8 cellular contexts compared by ENCODE assay signal in the genomic region with DNA sequence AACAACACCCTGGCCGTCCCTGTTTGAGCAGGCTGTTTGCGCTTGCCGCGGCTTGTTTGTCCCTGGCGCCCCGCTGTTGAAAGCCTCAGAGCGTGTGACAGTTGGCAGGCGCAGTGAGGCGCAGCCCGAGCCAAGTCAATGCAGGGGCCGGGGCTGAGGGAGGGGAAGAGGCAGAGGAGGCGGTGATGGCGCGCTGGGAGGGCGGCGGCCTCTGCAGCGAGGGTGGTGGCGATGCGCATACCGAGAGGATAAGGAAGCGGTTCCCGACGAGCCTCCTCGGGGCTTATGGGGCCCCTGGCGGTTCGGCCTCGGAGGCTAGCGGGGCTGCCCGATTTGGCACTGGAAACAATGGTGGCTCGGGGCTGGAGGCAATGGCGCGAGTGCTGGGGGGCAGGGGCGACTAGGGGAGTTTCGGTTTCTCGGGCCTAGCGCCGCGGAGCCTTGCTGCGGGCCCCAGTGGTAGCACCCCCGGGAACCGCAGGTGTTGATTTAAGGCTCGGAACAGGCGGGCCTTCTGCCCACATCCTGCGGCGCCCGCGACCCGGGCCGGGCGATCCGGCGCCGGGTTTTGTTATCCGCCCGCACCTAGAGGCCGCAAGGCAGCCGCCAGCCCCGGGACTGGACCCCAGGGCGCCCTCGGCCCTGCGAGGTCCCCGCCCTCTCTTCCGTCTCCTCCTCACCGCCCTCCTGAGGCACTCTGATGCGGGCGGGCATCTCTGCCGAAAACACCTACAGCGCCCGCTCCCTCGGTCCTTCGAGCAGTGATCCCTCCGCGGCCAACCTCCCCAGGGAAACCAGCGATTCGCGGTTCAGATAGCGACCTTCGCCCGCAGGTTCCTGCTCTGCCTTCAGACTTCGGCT. TPM values are rescaled to one million over a fixed set of nuclear protein-coding genes. Genes with fewer than 3 reads are reported as not detected.
DNase-seq lines count a peak whose midpoint lies in the region; ATAC-seq and TF ChIP-seq lines count a peak whose summit lies in the region.

No MANE protein-coding gene starts in this region.

- H3K9me3 ChIP-seq in SK-N-MC (ENCODE audit: low read depth, low read length): no peaks in the 10 kb centered on the region; the same call in 1 of the 2 replicates
- H3K9me3 ChIP-seq in testis: no peaks in the 10 kb centered on the region

- TF ChIP-seq CTCF in GM06990 (IDR thresholded peaks at IDR 0.05; ENCODE audit: insufficient read depth, low read length, poor library complexity, severe bottlenecking): peak; percentile 2
- TF ChIP-seq CTCF in omental fat pad (IDR thresholded peaks at IDR 0.05): no peak
- TF ChIP-seq CTCF in testis (IDR thresholded peaks at IDR 0.05): peak in 2 of 3 experiments; percentile 11 to 32

- H3K36me3 ChIP-seq in GM06990 (ENCODE audit: control insufficient read depth, insufficient read depth, low read length) (no peaks in the 10 kb centered on the region), SK-N-MC (ENCODE audit: insufficient read depth, low read length) (no peaks in the 10 kb centered on the region), testis (ENCODE audit: low read depth, missing control alignments) (no peaks in the 10 kb centered on the region)

- intact Hi-C loops in testis (cut with DNase I; ENCODE audit: low total_unique reads): no loop called here

- TF ChIP-seq POLR2A in testis (IDR thresholded peaks at IDR 0.05): no peak

- H3K4me1 ChIP-seq in testis: peaks cover 16% of the 10 kb centered on the region

- ATAC-seq in HG02588 (IDR thresholded peaks at IDR 0.05; ENCODE audit: unreplicated experiment): peak; percentile 57
- ATAC-seq in activated naive CD4-positive, alpha-beta T cell treated with anti-CD3 and anti-CD28 coated beads, Interleukin-2, amount 50 U/mL, for 72 hours: peak; percentile 75 to 81
- peak; percentile 91 for ATAC-seq in omental fat pad (ENCODE audit: low FRiP score)

- H3K4me3 ChIP-seq in GM06990 (replicated peaks; ENCODE audit: low read depth, low read length): peak overlapping the region; percentile 92
- peak overlapping the region; percentile 95 for H3K4me3 ChIP-seq in SK-N-MC
- H3K4me3 ChIP-seq in testis: peak overlapping the region; percentile 87 to 96

- peak overlapping the region; percentile 68 for H3K9ac ChIP-seq in SK-N-MC (ENCODE audit: insufficient read length)

- H3K36me3 Mint-ChIP-seq in activated naive CD4-positive, alpha-beta T cell treated with anti-CD3 and anti-CD28 coated beads, Interleukin-2, amount 50 U/mL, for 72 hours: peaks cover 12 to 24% of the 10 kb centered on the region in 2 donors

- WGBS in testis, 2 donors: 0 to 1% methylated on average over 37 to 74 of the region's 80 CpGs

- H3K27ac Mint-ChIP-seq in activated naive CD4-positive, alpha-beta T cell treated with anti-CD3 and anti-CD28 coated beads, Interleukin-2, amount 50 U/mL, for 72 hours: peak overlapping the region; percentile 95 to 97

- H3K27ac ChIP-seq in SK-N-MC (peak overlapping the region; percentile 61), testis (peak overlapping the region; percentile 87 to 94)

- H3K27me3 ChIP-seq in GM06990 (replicated peaks; ENCODE audit: control insufficient read depth, insufficient read depth, low read length): no peaks in the 10 kb centered on the region
- H3K27me3 ChIP-seq in testis: no peaks in the 10 kb centered on the region

- DNase-seq in GM06990 (ENCODE audit: extremely low read depth, insufficient read length) (peak; percentile 100), NCI-H1048 (lab: John Stamatoyannopoulos, UW) (peak; percentile 79), SK-N-MC (ENCODE audit: low read depth, low spot score) (peak; percentile 32), glomerular visceral epithelial cell (ENCODE audit: extremely low spot score) (peak; percentile 99), omental fat pad (ENCODE audit: low spot score) (peak; percentile 74), testis (peak; percentile 92)
- DNase-seq in activated naive CD4-positive, alpha-beta T cell treated with anti-CD3 and anti-CD28 coated beads, Interleukin-2, amount 50 U/mL, for 72 hours (ENCODE audit: low spot score in 2 of 2): peak; percentile 95 to 97

- no peaks in the 10 kb centered on the region for H3K9me3 Mint-ChIP-seq in activated naive CD4-positive, alpha-beta T cell treated with anti-CD3 and anti-CD28 coated beads, Interleukin-2, amount 50 U/mL, for 72 hours

RNA-seq across cellular contexts. Expression of a gene that starts 1.0 kb away (rescaled TPM):
- 10 to 100 TPM; 60.4 to 64.7 TPM for total RNA-seq in activated naive CD4-positive, alpha-beta T cell treated with anti-CD3 and anti-CD28 coated beads, Interleukin-2, amount 50 U/mL, for 72 hours
- total RNA-seq in omental fat pad: 100 to 1,000 TPM in 1 of 4 donors, 10 to 100 TPM in 3; 51.4 to 155 (median 62.8) TPM
- total RNA-seq in testis: 10 to 100 TPM; 28.0 to 33.1 TPM
- polyA plus RNA-seq in testis (ENCODE audit: insufficient read depth, low read depth, low replicate concordance): 10.9 TPM

RNA-seq across cellular contexts. Expression of a gene that starts 58.6 kb away (rescaled TPM):
- 10 to 100 TPM; 34.4 to 87.8 TPM for total RNA-seq in activated naive CD4-positive, alpha-beta T cell treated with anti-CD3 and anti-CD28 coated beads, Interleukin-2, amount 50 U/mL, for 72 hours
- total RNA-seq in omental fat pad (10 to 100 TPM; 15.1 to 57.4 (median 16.9) TPM), testis (1 to 10 TPM; 4.0 to 4.4 TPM)
- 5.6 TPM for polyA plus RNA-seq in testis (ENCODE audit: insufficient read depth, low read depth, low replicate concordance)

Comparison
In these comparisons a context has a peak if more than half of its experiments do, and no peak if none do; other contexts are left out.
1. Peak in every context shown above with its lines: DNase-seq, ATAC-seq, H3K4me3 ChIP-seq and H3K27ac ChIP-seq.
2. DNase-seq: peak in every context shown above with its lines; median percentile 100 in GM06990; 99 in glomerular visceral epithelial cell; 96 in activated naive CD4-positive, alpha-beta T cell treated with anti-CD3 and anti-CD28 coated beads, Interleukin-2, amount 50 U/mL, for 72 hours; 92 in testis; 79 in NCI-H1048; 74 in omental fat pad; 32 in SK-N-MC.
3. CTCF ChIP-seq: peak in GM06990 (single experiment) and testis (2 of 3); none in omental fat pad (0 of 3).